Comparison of ENCODE assay signal across 8 cellular contexts in the genomic region with DNA sequence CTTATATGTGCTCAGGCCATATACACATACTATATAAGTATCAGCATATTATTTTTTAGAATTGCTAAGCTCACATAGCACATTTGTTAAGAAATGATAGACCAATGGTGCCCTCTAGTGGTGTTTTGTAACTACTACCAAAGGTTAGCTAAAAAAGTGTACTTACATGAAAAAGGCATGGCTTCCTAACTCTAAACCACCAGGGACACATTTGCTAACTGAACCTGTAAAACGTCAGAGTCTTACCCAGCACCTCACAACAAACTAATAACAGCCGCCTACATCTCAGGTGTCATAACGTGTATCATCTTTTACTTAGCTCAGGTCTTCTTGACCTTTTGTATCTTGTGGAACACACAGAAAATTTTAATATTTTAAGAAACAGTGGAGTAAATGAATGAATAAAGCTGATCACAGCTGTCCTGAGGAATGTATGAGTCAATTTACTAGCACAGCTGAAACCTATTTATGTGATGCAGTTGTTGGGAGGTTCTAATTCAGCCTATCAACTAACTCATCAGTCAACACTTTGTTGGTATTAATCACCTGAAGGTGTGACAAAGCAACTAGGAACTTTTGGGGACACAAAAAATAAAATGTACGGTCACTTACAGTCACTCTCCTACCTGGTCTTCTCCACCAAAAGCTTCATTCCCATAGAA.
DNase-seq lines count a peak whose midpoint lies in the region; ATAC-seq and TF ChIP-seq lines count a peak whose summit lies in the region.

No MANE protein-coding gene starts in this region.

- no peaks in the 10 kb centered on the region for H3K9me3 Mint-ChIP-seq in activated T-helper 1 cell treated with anti-CD3 and anti-CD28 coated beads, Interleukin-12 subunit alpha, Interleukin-12 subunit beta, Interleukin-2, Interleukin-4 antibody, amounts not matched to agents 30 ng/mL and 10 ng/mL and 1 ng/mL, durations not matched to agents 14 hours and 24 hours and 36 hours
- no peaks in the 10 kb centered on the region for H3K9me3 Mint-ChIP-seq in stimulated activated naive B cell treated with anti-CD40 and anti-IgM and Interleukin-4, amounts not matched to agents 10 μg/mL and 1 μg/mL and 100 μg/mL, for 72 hours
- H3K9me3 Mint-ChIP-seq in activated naive CD4-positive, alpha-beta T cell treated with anti-CD3 and anti-CD28 coated beads for 36 hours = no peaks in the 10 kb centered on the region

- peaks cover 3% of the 10 kb centered on the region for H3K27me3 Mint-ChIP-seq in activated T-helper 1 cell treated with anti-CD3 and anti-CD28 coated beads, Interleukin-12 subunit alpha, Interleukin-12 subunit beta, Interleukin-2, Interleukin-4 antibody, amounts not matched to agents 30 ng/mL and 10 ng/mL and 1 ng/mL, durations not matched to agents 14 hours and 24 hours and 36 hours (ENCODE audit: insufficient read depth)
- peaks cover 15 to 16% of the 10 kb centered on the region in 2 donors for H3K27me3 Mint-ChIP-seq in stimulated activated naive B cell treated with anti-CD40 and anti-IgM and Interleukin-4, amounts not matched to agents 10 μg/mL and 1 μg/mL and 100 μg/mL, for 72 hours
- peaks cover 6% of the 10 kb centered on the region for H3K27me3 Mint-ChIP-seq in activated naive CD4-positive, alpha-beta T cell treated with anti-CD3 and anti-CD28 coated beads for 36 hours (ENCODE audit: low read depth)

- ATAC-seq in GM19468 (IDR thresholded peaks at IDR 0.05; ENCODE audit: extremely low read depth, unreplicated experiment) (peak; percentile 70), HG03469 (IDR thresholded peaks at IDR 0.05; ENCODE audit: unreplicated experiment) (peak; percentile 88)
- ATAC-seq in stimulated activated naive B cell treated with anti-CD40 and anti-IgM and Interleukin-4, amounts not matched to agents 10 μg/mL and 1 μg/mL and 100 μg/mL, for 72 hours (replicated peaks) = peak; percentile 72 to 85

- H3K4me1 ChIP-seq in hepatocyte (ENCODE audit: insufficient read depth) = peaks cover 26% of the 10 kb centered on the region

- no peaks in the 10 kb centered on the region for H3K9me2 ChIP-seq in hepatocyte (replicated peaks; ENCODE audit: insufficient read depth)

- H3K79me2 ChIP-seq in hepatocyte = no peaks in the 10 kb centered on the region

- H3K9me3 ChIP-seq in hepatocyte (ENCODE audit: low read depth) = no peaks in the 10 kb centered on the region

- no peak overlapping the region for H3K4me3 ChIP-seq in hepatocyte

- intact Hi-C loops in activated T-helper 1 cell treated with anti-CD3 and anti-CD28 coated beads, Interleukin-12 subunit alpha, Interleukin-12 subunit beta, Interleukin-2, Interleukin-4 antibody, amounts not matched to agents 30 ng/mL and 10 ng/mL and 1 ng/mL, durations not matched to agents 14 hours and 24 hours and 36 hours (cut with micrococcal nuclease) = loop anchor here (1.0 kb wide), 2 partner anchors 193 to 598 kb away; no protein-coding TSS in a partner anchor
- intact Hi-C loops in activated naive CD4-positive, alpha-beta T cell treated with anti-CD3 and anti-CD28 coated beads for 36 hours (cut with micrococcal nuclease) = loop anchor here (1.0 to 2.0 kb wide), 4 partner anchors 193 to 710 kb away; no protein-coding TSS in a partner anchor

- no peaks in the 10 kb centered on the region for H3K4me1 Mint-ChIP-seq in activated T-helper 1 cell treated with anti-CD3 and anti-CD28 coated beads, Interleukin-12 subunit alpha, Interleukin-12 subunit beta, Interleukin-2, Interleukin-4 antibody, amounts not matched to agents 30 ng/mL and 10 ng/mL and 1 ng/mL, durations not matched to agents 14 hours and 24 hours and 36 hours (ENCODE audit: low read depth)
- no peaks in the 10 kb centered on the region for H3K4me1 Mint-ChIP-seq in stimulated activated naive B cell treated with anti-CD40 and anti-IgM and Interleukin-4, amounts not matched to agents 10 μg/mL and 1 μg/mL and 100 μg/mL, for 72 hours
- H3K4me1 Mint-ChIP-seq in activated naive CD4-positive, alpha-beta T cell treated with anti-CD3 and anti-CD28 coated beads for 36 hours (ENCODE audit: low read depth) = no peaks in the 10 kb centered on the region

- no peak overlapping the region for H3K4me3 Mint-ChIP-seq in activated T-helper 1 cell treated with anti-CD3 and anti-CD28 coated beads, Interleukin-12 subunit alpha, Interleukin-12 subunit beta, Interleukin-2, Interleukin-4 antibody, amounts not matched to agents 30 ng/mL and 10 ng/mL and 1 ng/mL, durations not matched to agents 14 hours and 24 hours and 36 hours
- H3K4me3 Mint-ChIP-seq in stimulated activated naive B cell treated with anti-CD40 and anti-IgM and Interleukin-4, amounts not matched to agents 10 μg/mL and 1 μg/mL and 100 μg/mL, for 72 hours = no peak overlapping the region
- no peak overlapping the region for H3K4me3 Mint-ChIP-seq in activated naive CD4-positive, alpha-beta T cell treated with anti-CD3 and anti-CD28 coated beads for 36 hours

- H3K36me3 ChIP-seq in hepatocyte (replicated peaks; ENCODE audit: insufficient read depth, low read depth) = no peaks in the 10 kb centered on the region

- H3K27me3 ChIP-seq in hepatocyte = no peaks in the 10 kb centered on the region

- H3K36me3 Mint-ChIP-seq in activated T-helper 1 cell treated with anti-CD3 and anti-CD28 coated beads, Interleukin-12 subunit alpha, Interleukin-12 subunit beta, Interleukin-2, Interleukin-4 antibody, amounts not matched to agents 30 ng/mL and 10 ng/mL and 1 ng/mL, durations not matched to agents 14 hours and 24 hours and 36 hours (ENCODE audit: low read depth) = no peaks in the 10 kb centered on the region
- no peaks in the 10 kb centered on the region for H3K36me3 Mint-ChIP-seq in stimulated activated naive B cell treated with anti-CD40 and anti-IgM and Interleukin-4, amounts not matched to agents 10 μg/mL and 1 μg/mL and 100 μg/mL, for 72 hours
- H3K36me3 Mint-ChIP-seq in activated naive CD4-positive, alpha-beta T cell treated with anti-CD3 and anti-CD28 coated beads for 36 hours (ENCODE audit: low read depth) = no peaks in the 10 kb centered on the region

- H3K4me2 ChIP-seq in hepatocyte = no peak overlapping the region

- H3K27ac Mint-ChIP-seq in activated T-helper 1 cell treated with anti-CD3 and anti-CD28 coated beads, Interleukin-12 subunit alpha, Interleukin-12 subunit beta, Interleukin-2, Interleukin-4 antibody, amounts not matched to agents 30 ng/mL and 10 ng/mL and 1 ng/mL, durations not matched to agents 14 hours and 24 hours and 36 hours = no peak overlapping the region
- H3K27ac Mint-ChIP-seq in stimulated activated naive B cell treated with anti-CD40 and anti-IgM and Interleukin-4, amounts not matched to agents 10 μg/mL and 1 μg/mL and 100 μg/mL, for 72 hours = no peak overlapping the region
- H3K27ac Mint-ChIP-seq in activated naive CD4-positive, alpha-beta T cell treated with anti-CD3 and anti-CD28 coated beads for 36 hours = no peak overlapping the region

- WGBS in hepatocyte (ENCODE audit: low lambda C conversion rate, missing lambda C conversion rate) = 27% methylated on average over 4 of the region's 4 CpGs

- no peak overlapping the region for H3K27ac ChIP-seq in hepatocyte

- no peak overlapping the region for H2AFZ ChIP-seq in hepatocyte

- CTCF ChIA-PET in activated naive CD4-positive, alpha-beta T cell treated with anti-CD3 and anti-CD28 coated beads for 36 hours (lab: Charles Lee) = interaction anchor here (0.7 to 4.2 kb wide), 17 partner anchors 11 to 870 kb away, joined by 3 to 42 read pairs (median 4); no protein-coding TSS in a partner anchor

- H4K20me1 ChIP-seq in hepatocyte (ENCODE audit: insufficient read depth, poor library complexity, severe bottlenecking) = no peaks in the 10 kb centered on the region

- DNase-seq in EL (peak; percentile 70), NCI-H345 treated with DMSO at 0.1 percent for 48 hours (lab: John Stamatoyannopoulos, UW; ENCODE audit: unreplicated experiment) (peak; percentile 84), hepatocyte (ENCODE audit: low spot score) (peak; percentile 94)
- DNase-seq in activated T-helper 1 cell treated with anti-CD3 and anti-CD28 coated beads, Interleukin-12 subunit alpha, Interleukin-12 subunit beta, Interleukin-2, Interleukin-4 antibody, amounts not matched to agents 30 ng/mL and 10 ng/mL and 1 ng/mL, durations not matched to agents 14 hours and 24 hours and 36 hours (ENCODE audit: low spot score) = peak; percentile 2
- no peak for DNase-seq in stimulated activated naive B cell treated with anti-CD40 and anti-IgM and Interleukin-4, amounts not matched to agents 10 μg/mL and 1 μg/mL and 100 μg/mL, for 72 hours
- DNase-seq in activated naive CD4-positive, alpha-beta T cell treated with anti-CD3 and anti-CD28 coated beads for 36 hours = no peak

- TF ChIP-seq CTCF in hepatocyte (IDR thresholded peaks at IDR 0.05; ENCODE audit: poor library complexity) = peak; percentile 82

Comparison
In these comparisons a context has a peak if more than half of its experiments do, and no peak if none do; other contexts are left out.
1. DNase-seq: peak in EL (single experiment), NCI-H345 treated with DMSO at 0.1 percent for 48 hours (single experiment), activated T-helper 1 cell treated with anti-CD3 and anti-CD28 coated beads, Interleukin-12 subunit alpha, Interleukin-12 subunit beta, Interleukin-2, Interleukin-4 antibody, amounts not matched to agents 30 ng/mL and 10 ng/mL and 1 ng/mL, durations not matched to agents 14 hours and 24 hours and 36 hours (single experiment) and hepatocyte (single experiment); none in stimulated activated naive B cell treated with anti-CD40 and anti-IgM and Interleukin-4, amounts not matched to agents 10 μg/mL and 1 μg/mL and 100 μg/mL, for 72 hours (single experiment) and activated naive CD4-positive, alpha-beta T cell treated with anti-CD3 and anti-CD28 coated beads for 36 hours (single experiment).
2. Peak in every context shown above with its lines, with median percentiles within 50 percentile points of each other: ATAC-seq.